18 cellular contexts compared by ENCODE assay signal in genomic region chr4:111879539-111879938, GRCh38.
"Had no signal": no experiment of that assay in that cellular context is flagged by ENCODE, and none has a peak within 500 bp of the region (broad histone marks: within the 10 kb centered on the region; RNA-seq: fewer than 3 reads in every experiment).

No MANE protein-coding gene starts in this region.

- H3K4me3 ChIP-seq: left ventricle myocardium inferior, skin epidermis had no signal

- H3K9me3 Mint-ChIP-seq: activated CD8-positive, alpha-beta T cell treated with anti-CD3 and anti-CD28 coated beads for 36 hours; activated naive CD4-positive, alpha-beta T cell treated with anti-CD3 and anti-CD28 coated beads, Interleukin-2, amount 50 U/mL, for 24 hours; activated T-cell treated with anti-CD3 and anti-CD28 coated beads, Interleukin-2, amount 50 U/mL, for 4 hours; nephron progenitor cell; WTC11 had no signal

- H3K4me3 Mint-ChIP-seq: activated CD8-positive, alpha-beta T cell treated with anti-CD3 and anti-CD28 coated beads for 36 hours; activated naive CD4-positive, alpha-beta T cell treated with anti-CD3 and anti-CD28 coated beads, Interleukin-2, amount 50 U/mL, for 24 hours; activated T-cell treated with anti-CD3 and anti-CD28 coated beads, Interleukin-2, amount 50 U/mL, for 4 hours; nephron progenitor cell; WTC11 had no signal

- H3K36me3 Mint-ChIP-seq: activated naive CD4-positive, alpha-beta T cell treated with anti-CD3 and anti-CD28 coated beads, Interleukin-2, amount 50 U/mL, for 24 hours; WTC11 had no signal

- DNase-seq: activated CD4-positive, alpha-beta T cell treated with anti-CD3 and anti-CD28 coated beads for 48 hours; activated CD8-positive, alpha-beta T cell treated with anti-CD3 and anti-CD28 coated beads for 36 hours; activated effector memory CD4-positive, alpha-beta T cell treated with Interleukin-2 at 50 U/mL for 16 hours; activated T-cell treated with anti-CD3 and anti-CD28 coated beads, Interleukin-2, amount 50 U/mL, for 4 hours; hippocampal formation; kidney; left ventricle myocardium inferior; nephron progenitor cell; right cardiac atrium; stimulated activated CD4-positive, alpha-beta T cell treated with anti-CD3 and anti-CD28 coated beads, Interleukin-4, amount 100 ng/mL, for 4 hours; stimulated activated CD8-positive, alpha-beta memory T cell treated with anti-CD3 and anti-CD28 coated beads, Interleukin-4, amount 100 ng/mL, for 48 hours; stimulated activated naive CD8-positive, alpha-beta T cell treated with anti-CD3 and anti-CD28 coated beads, Interleukin-15, Interleukin-2, amounts not matched to agents 100 U/mL and 50 U/mL, for 24 hours; trophoblast cell had no signal

- H3K36me3 ChIP-seq: left ventricle myocardium inferior had no signal

- H3K9me3 ChIP-seq: left ventricle myocardium inferior had no signal

- ATAC-seq: activated CD8-positive, alpha-beta T cell treated with anti-CD3 and anti-CD28 coated beads for 36 hours; activated T-cell treated with anti-CD3 and anti-CD28 coated beads, Interleukin-2, amount 50 U/mL, for 4 hours; esophagus mucosa; right cardiac atrium; stimulated activated naive CD8-positive, alpha-beta T cell treated with anti-CD3 and anti-CD28 coated beads, Interleukin-15, Interleukin-2, amounts not matched to agents 100 U/mL and 50 U/mL, for 24 hours; WTC11 had no signal

- H3K27me3 Mint-ChIP-seq: activated CD8-positive, alpha-beta T cell treated with anti-CD3 and anti-CD28 coated beads for 36 hours; activated naive CD4-positive, alpha-beta T cell treated with anti-CD3 and anti-CD28 coated beads, Interleukin-2, amount 50 U/mL, for 24 hours; progenitor cell of endocrine pancreas had no signal

- H3K4me1 Mint-ChIP-seq: activated naive CD4-positive, alpha-beta T cell treated with anti-CD3 and anti-CD28 coated beads, Interleukin-2, amount 50 U/mL, for 24 hours; WTC11 had no signal

- H3K4me1 ChIP-seq: left ventricle myocardium inferior had no signal

- H3K27ac ChIP-seq: left ventricle myocardium inferior, skin epidermis had no signal

- H3K27ac Mint-ChIP-seq: activated CD8-positive, alpha-beta T cell treated with anti-CD3 and anti-CD28 coated beads for 36 hours; activated naive CD4-positive, alpha-beta T cell treated with anti-CD3 and anti-CD28 coated beads, Interleukin-2, amount 50 U/mL, for 24 hours; nephron progenitor cell; progenitor cell of endocrine pancreas; WTC11 had no signal
